Comparison of ENCODE assay signal across 17 cellular contexts in the genomic region with DNA sequence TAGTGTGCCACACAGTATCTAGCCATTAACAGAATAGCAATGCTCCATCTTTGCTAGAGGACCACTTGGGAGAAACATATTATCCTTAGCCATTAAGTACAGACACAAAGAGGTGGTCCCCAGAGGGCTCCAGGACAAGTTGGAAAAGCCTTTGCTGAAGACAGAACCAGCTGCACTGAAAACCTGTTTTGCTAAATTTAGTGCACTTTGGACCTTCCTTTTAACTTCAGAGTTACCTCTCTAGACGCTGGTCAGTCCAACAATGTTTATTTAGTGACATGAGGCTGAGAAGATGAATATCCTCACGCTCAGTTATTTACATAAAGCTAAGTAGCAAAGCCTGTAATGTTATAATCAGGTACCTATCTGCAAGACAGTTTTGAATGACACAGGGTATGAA.
DNase-seq lines count a peak whose midpoint lies in the region; ATAC-seq, FAIRE-seq and TF ChIP-seq lines count a peak whose summit lies in the region.
"Had no signal": no experiment of that assay in that cellular context is flagged by ENCODE, and none has a peak within 500 bp of the region (broad histone marks: within the 10 kb centered on the region; RNA-seq: fewer than 3 reads in every experiment).

No MANE protein-coding gene starts in this region.

- no peak for TF ChIP-seq POLR2A in H54 (IDR thresholded peaks at IDR 0.05; ENCODE audit: low read depth, low read length)

- FAIRE-seq in H54 (lab: Jason Lieb, UNC) = no peak
- FAIRE-seq: astrocyte had no signal

- no peaks in the 10 kb centered on the region for H3K36me3 Mint-ChIP-seq in natural killer cell treated with Interleukin-12 subunit alpha and Interleukin-12 subunit beta and Interleukin-15 and Interleukin-18, amount 100 ng/mL, for 72 hours
- H3K36me3 Mint-ChIP-seq: CD14-positive monocyte, naive B cell had no signal

- no peaks in the 10 kb centered on the region for H3K27me3 ChIP-seq in HAP-1 (ENCODE audit: low read depth)
- H3K27me3 ChIP-seq: sigmoid colon had no signal

- H3K9me3 Mint-ChIP-seq in natural killer cell treated with Interleukin-12 subunit alpha and Interleukin-12 subunit beta and Interleukin-15 and Interleukin-18, amount 100 ng/mL, for 72 hours = peaks cover 3% of the 10 kb centered on the region
- H3K9me3 Mint-ChIP-seq: activated CD4-positive, alpha-beta T cell treated with anti-CD3 and anti-CD28 coated beads, Interleukin-2, amount 10 ng/mL, durations not matched to agents 24 days and 14 days; activated T-helper 1 cell treated with anti-CD3 and anti-CD28 coated beads, Interleukin-12 subunit alpha, Interleukin-12 subunit beta, Interleukin-2, Interleukin-4 antibody, amounts not matched to agents 30 ng/mL and 10 ng/mL and 1 ng/mL, durations not matched to agents 14 hours and 24 hours and 36 hours; H9; naive B cell had no signal

- no peak overlapping the region for H3K27ac Mint-ChIP-seq in natural killer cell treated with Interleukin-12 subunit alpha and Interleukin-12 subunit beta and Interleukin-15 and Interleukin-18, amount 100 ng/mL, for 72 hours
- H3K27ac Mint-ChIP-seq: activated CD4-positive, alpha-beta T cell treated with anti-CD3 and anti-CD28 coated beads, Interleukin-2, amount 10 ng/mL, durations not matched to agents 24 days and 14 days; activated T-helper 1 cell treated with anti-CD3 and anti-CD28 coated beads, Interleukin-12 subunit alpha, Interleukin-12 subunit beta, Interleukin-2, Interleukin-4 antibody, amounts not matched to agents 30 ng/mL and 10 ng/mL and 1 ng/mL, durations not matched to agents 14 hours and 24 hours and 36 hours; CD14-positive monocyte; H9 had no signal

- no peak overlapping the region for H3K4me3 Mint-ChIP-seq in natural killer cell treated with Interleukin-12 subunit alpha and Interleukin-12 subunit beta and Interleukin-15 and Interleukin-18, amount 100 ng/mL, for 72 hours
- H3K4me3 Mint-ChIP-seq: activated CD4-positive, alpha-beta T cell treated with anti-CD3 and anti-CD28 coated beads, Interleukin-2, amount 10 ng/mL, durations not matched to agents 24 days and 14 days; activated T-helper 1 cell treated with anti-CD3 and anti-CD28 coated beads, Interleukin-12 subunit alpha, Interleukin-12 subunit beta, Interleukin-2, Interleukin-4 antibody, amounts not matched to agents 30 ng/mL and 10 ng/mL and 1 ng/mL, durations not matched to agents 14 hours and 24 hours and 36 hours; CD14-positive monocyte; H9 had no signal

- in situ Hi-C loops in HAP-1 (cut with MboI; ENCODE audit: low sequenced_read_pairs) = no loop called here

- H3K27me3 Mint-ChIP-seq in natural killer cell treated with Interleukin-12 subunit alpha and Interleukin-12 subunit beta and Interleukin-15 and Interleukin-18, amount 100 ng/mL, for 72 hours = no peaks in the 10 kb centered on the region
- H3K27me3 Mint-ChIP-seq: activated CD4-positive, alpha-beta T cell treated with anti-CD3 and anti-CD28 coated beads, Interleukin-2, amount 10 ng/mL, durations not matched to agents 24 days and 14 days had no signal

- peaks cover 0 to 1% of the 10 kb centered on the region in 2 donors for H3K4me1 Mint-ChIP-seq in natural killer cell treated with Interleukin-12 subunit alpha and Interleukin-12 subunit beta and Interleukin-15 and Interleukin-18, amount 100 ng/mL, for 72 hours (ENCODE audit: low read depth in 2 of 2)
- H3K4me1 Mint-ChIP-seq: activated CD4-positive, alpha-beta T cell treated with anti-CD3 and anti-CD28 coated beads, Interleukin-2, amount 10 ng/mL, durations not matched to agents 24 days and 14 days had no signal

- no peaks in the 10 kb centered on the region for H3K36me3 ChIP-seq in HAP-1 (replicated peaks)
- H3K36me3 ChIP-seq: sigmoid colon had no signal

- H3K9me3 ChIP-seq in HAP-1 = no peaks in the 10 kb centered on the region
- H3K9me3 ChIP-seq: sigmoid colon had no signal

- no peaks in the 10 kb centered on the region; the same call in 1 of the 2 replicates for H3K4me1 ChIP-seq in HAP-1
- H3K4me1 ChIP-seq: sigmoid colon had no signal

- no peak overlapping the region for H3K4me3 ChIP-seq in HAP-1
- H3K4me3 ChIP-seq: sigmoid colon had no signal

- peak; percentile 3 for DNase-seq in COLO668 (lab: John Stamatoyannopoulos, UW; ENCODE audit: unreplicated experiment)
- peak; percentile 24 for DNase-seq in kidney tubule cell (ENCODE audit: low spot score)
- DNase-seq in HAP-1 (ENCODE audit: low spot score in 2 of 2) = no peak
- DNase-seq in natural killer cell treated with Interleukin-12 subunit alpha and Interleukin-12 subunit beta and Interleukin-15 and Interleukin-18, amount 100 ng/mL, for 72 hours (ENCODE audit: low spot score) = no peak
- DNase-seq in H54 (ENCODE audit: insufficient read length, low spot score) = no peak
- DNase-seq in NOMO-1 treated with DMSO at 0.1 percent for 48 hours (lab: John Stamatoyannopoulos, UW; ENCODE audit: unreplicated experiment) = no peak
- DNase-seq: activated CD4-positive, alpha-beta T cell treated with anti-CD3 and anti-CD28 coated beads, Interleukin-2, amount 10 ng/mL, durations not matched to agents 24 days and 14 days; H9; sigmoid colon; T-helper 2 cell had no signal

- ATAC-seq in GM19023 (IDR thresholded peaks at IDR 0.05; ENCODE audit: unreplicated experiment) (peak; percentile 15), HG03280 (IDR thresholded peaks at IDR 0.05; ENCODE audit: unreplicated experiment) (peak; percentile 19)
- ATAC-seq in natural killer cell treated with Interleukin-12 subunit alpha and Interleukin-12 subunit beta and Interleukin-15 and Interleukin-18, amount 100 ng/mL, for 72 hours = no peak
- ATAC-seq: Panc1 had no signal

Comparison
In these comparisons a context has a peak if more than half of its experiments do, and no peak if none do; other contexts are left out.
1. DNase-seq: peak in COLO668 (single experiment) and kidney tubule cell (single experiment); none in HAP-1 (0 of 2), natural killer cell treated with Interleukin-12 subunit alpha and Interleukin-12 subunit beta and Interleukin-15 and Interleukin-18, amount 100 ng/mL, for 72 hours (single experiment), H54 (single experiment) and NOMO-1 treated with DMSO at 0.1 percent for 48 hours (single experiment).
2. ATAC-seq: peak in GM19023 (single experiment) and HG03280 (single experiment); none in natural killer cell treated with Interleukin-12 subunit alpha and Interleukin-12 subunit beta and Interleukin-15 and Interleukin-18, amount 100 ng/mL, for 72 hours (0 of 2).